Comparison of ENCODE assay signal across 22 cellular contexts in genomic region chr2:52145005-52145404, GRCh38.
"Had no signal": no experiment of that assay in that cellular context is flagged by ENCODE, and none has a peak within 500 bp of the region (broad histone marks: within the 10 kb centered on the region; RNA-seq: fewer than 3 reads in every experiment).

No MANE protein-coding gene starts in this region.

- H3K36me3 ChIP-seq: adrenal gland, gastroesophageal sphincter, spleen, upper lobe of left lung had no signal

- DNase-seq: activated CD4-positive, alpha-beta T cell treated with anti-CD3 and anti-CD28 coated beads, Interleukin-2, amount 50 U/mL, for 4 hours; activated CD8-positive, alpha-beta memory T cell treated with anti-CD3 and anti-CD28 coated beads for 24 hours; activated CD8-positive, alpha-beta memory T cell treated with anti-CD3 and anti-CD28 coated beads, Interleukin-2, amount 50 U/mL, for 4 hours; activated T-cell treated with anti-CD3 and anti-CD28 coated beads, Interleukin-2, amount 50 U/mL, for 24 hours; adrenal gland; cortex of kidney; endodermal cell; head of caudate nucleus; naive thymus-derived CD4-positive, alpha-beta T cell; retina; spleen; stimulated activated CD4-positive, alpha-beta T cell treated with anti-CD3 and anti-CD28 coated beads, Interleukin-4, amount 100 ng/mL, for 24 hours; stimulated activated naive CD4-positive, alpha-beta T cell treated with Interleukin-2 at 50 U/mL for 16 hours; T-cell; upper lobe of left lung had no signal

- H3K9me3 ChIP-seq: adrenal gland, gastroesophageal sphincter, spleen, upper lobe of left lung had no signal

- FAIRE-seq: astrocyte, bronchial epithelial cell, keratinocyte had no signal

- H3K4me3 ChIP-seq: adrenal gland, gastroesophageal sphincter, lung, spleen, upper lobe of left lung had no signal

- H3K27me3 ChIP-seq: adrenal gland, gastroesophageal sphincter, spleen, upper lobe of left lung had no signal

- H3K27ac ChIP-seq: adrenal gland, gastroesophageal sphincter, spleen, upper lobe of left lung had no signal

- ATAC-seq: activated naive CD4-positive, alpha-beta T cell treated with anti-CD3 and anti-CD28 coated beads, Interleukin-2, amount 50 U/mL, for 72 hours; activated T-helper 17 cell treated with anti-CD3 and anti-CD28 coated beads, Interleukin-2, amount 50 U/mL, for 72 hours; gastroesophageal sphincter; naive thymus-derived CD4-positive, alpha-beta T cell; T-cell had no signal

- H3K4me1 ChIP-seq: adrenal gland, gastroesophageal sphincter, spleen, upper lobe of left lung had no signal
